ENCODE assay signal across 1 cellular context in the genomic region with DNA sequence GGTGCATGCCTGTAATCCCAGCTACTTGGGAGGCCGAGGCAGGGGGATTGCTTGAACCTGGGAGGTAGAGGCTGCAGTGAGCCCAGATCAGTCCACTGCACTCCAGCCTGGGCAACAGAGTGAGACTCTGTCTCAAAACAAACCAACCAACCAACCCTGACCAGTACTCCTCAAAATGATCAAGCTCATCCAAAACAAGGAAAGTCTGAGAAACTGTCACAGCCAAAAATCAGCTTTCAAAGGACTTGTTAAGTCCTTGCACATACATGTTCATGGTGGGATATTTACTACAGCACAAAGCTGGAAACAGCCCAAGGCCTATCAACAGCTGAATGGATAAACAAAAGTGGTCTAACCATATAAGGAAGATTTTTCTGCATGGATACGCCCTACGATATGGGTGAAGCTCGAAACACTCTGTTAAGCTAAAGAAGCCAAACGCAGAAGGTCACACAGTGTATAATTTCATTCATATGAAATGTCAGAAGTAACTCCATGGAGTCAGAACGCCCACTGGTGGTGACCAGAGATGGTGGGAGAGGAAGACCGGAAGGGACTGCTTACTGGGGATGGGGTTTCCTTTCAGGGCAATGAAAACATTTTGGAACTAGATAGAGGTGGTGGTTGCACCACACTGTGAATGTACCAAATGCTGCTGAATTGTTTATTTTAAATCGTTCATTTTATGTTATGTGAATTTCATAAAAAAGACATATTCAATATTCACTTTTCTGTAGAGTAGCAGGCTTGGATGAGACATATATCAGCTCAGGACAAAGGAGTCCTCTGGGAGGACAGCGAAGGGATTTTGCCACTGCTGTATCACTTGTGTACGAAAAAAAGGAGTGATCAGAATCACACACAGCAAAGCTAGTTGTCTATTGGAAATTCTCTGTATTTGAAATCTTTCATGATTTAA.
TF ChIP-seq lines count a peak whose summit lies in the region.

No MANE protein-coding gene starts in this region.

TF ChIP-seq in GM23338, 12 proteins besides CTCF, POLR2A, EP300 and RAD21 (continued from another document):
- TF ChIP-seq ZNF462 (CRISPR knock-in tag; IDR thresholded peaks at IDR 0.05) (no peak), REST (IDR thresholded peaks at IDR 0.05; ENCODE audit: unreplicated experiment) (no peak), EZH2phosphoT487 (IDR thresholded peaks at IDR 0.05; ENCODE audit: unreplicated experiment) (no peak), ZNF331 (CRISPR knock-in tag; IDR thresholded peaks at IDR 0.05; ENCODE audit: low read depth) (no peak), EZH2 (IDR thresholded peaks at IDR 0.05; ENCODE audit: low read depth, unreplicated experiment) (no peak), POLR2AphosphoS5 (IDR thresholded peaks at IDR 0.05; ENCODE audit: low read depth) (no peak)
